In genomic region chr9:135575995-135576631, GRCh38 we compare ENCODE assay signal across 32 cellular contexts. TPM values are rescaled to one million over a fixed set of nuclear protein-coding genes. Genes with fewer than 3 reads are reported as not detected.
"Had no signal": no experiment of that assay in that cellular context is flagged by ENCODE, and none has a peak within 500 bp of the region (broad histone marks: within the 10 kb centered on the region; RNA-seq: fewer than 3 reads in every experiment).

No MANE protein-coding gene starts in this region.

- H3K36me3 ChIP-seq: adrenal gland, breast epithelium, SJSA1, WERI-Rb-1 had no signal

- H3K4me3 ChIP-seq: adrenal gland, body of pancreas, breast epithelium, K562, SJSA1 had no signal

- H3K9me3 ChIP-seq: adrenal gland, body of pancreas, breast epithelium, SJSA1, SK-N-SH had no signal

- H3K4me1 ChIP-seq: adrenal gland, body of pancreas, breast epithelium, SJSA1 had no signal

- H3K36me3 Mint-ChIP-seq: activated naive CD4-positive, alpha-beta T cell treated with anti-CD3 and anti-CD28 coated beads, Interleukin-2, amount 50 U/mL, for 72 hours had no signal

- H3K4me2 ChIP-seq: SK-N-SH had no signal

- ATAC-seq: activated naive CD4-positive, alpha-beta T cell treated with anti-CD3 and anti-CD28 coated beads, Interleukin-2, amount 50 U/mL, for 72 hours; body of pancreas; K562; Panc1 had no signal

- H3K27ac ChIP-seq: adrenal gland, body of pancreas, breast epithelium, SJSA1, WERI-Rb-1 had no signal

- H3K9me3 Mint-ChIP-seq: activated CD4-positive, alpha-beta memory T cell treated with anti-CD3 and anti-CD28 coated beads, Interleukin-2, amount 10 ng/mL, durations not matched to agents 7 days and 5 days; activated naive CD4-positive, alpha-beta T cell treated with anti-CD3 and anti-CD28 coated beads for 36 hours; activated naive CD4-positive, alpha-beta T cell treated with anti-CD3 and anti-CD28 coated beads, Interleukin-2, amount 50 U/mL, for 72 hours; activated T-cell treated with anti-CD3 and anti-CD28 coated beads, Interleukin-2, amount 50 U/mL, for 24 hours; T-helper 1 cell treated with Interleukin-12 subunit alpha and Interleukin-12 subunit beta and Interleukin-4 antibody, amounts not matched to agents 30 μg/mL and 1 μg/mL, for 36 hours; T-helper 2 cell treated with Interferon-gamma antibody and Interleukin-4, amounts not matched to agents 5 μg/mL and 100 μg/mL, for 36 hours had no signal

- H3K4me1 Mint-ChIP-seq: activated CD4-positive, alpha-beta memory T cell treated with anti-CD3 and anti-CD28 coated beads, Interleukin-2, amount 10 ng/mL, durations not matched to agents 7 days and 5 days had no signal

- H3K27me3 ChIP-seq: adrenal gland, body of pancreas, SJSA1 had no signal

- H3K4me3 Mint-ChIP-seq: activated CD4-positive, alpha-beta memory T cell treated with anti-CD3 and anti-CD28 coated beads, Interleukin-2, amount 10 ng/mL, durations not matched to agents 7 days and 5 days; activated naive CD4-positive, alpha-beta T cell treated with anti-CD3 and anti-CD28 coated beads for 36 hours; activated T-cell treated with anti-CD3 and anti-CD28 coated beads, Interleukin-2, amount 50 U/mL, for 24 hours; T-helper 1 cell treated with Interleukin-12 subunit alpha and Interleukin-12 subunit beta and Interleukin-4 antibody, amounts not matched to agents 30 μg/mL and 1 μg/mL, for 36 hours; T-helper 2 cell treated with Interferon-gamma antibody and Interleukin-4, amounts not matched to agents 5 μg/mL and 100 μg/mL, for 36 hours had no signal

- H3K9me2 ChIP-seq: SK-N-SH had no signal

- H3K27me3 Mint-ChIP-seq: activated CD4-positive, alpha-beta memory T cell treated with anti-CD3 and anti-CD28 coated beads, Interleukin-2, amount 10 ng/mL, durations not matched to agents 7 days and 5 days had no signal

- H3K27ac Mint-ChIP-seq: activated CD4-positive, alpha-beta memory T cell treated with anti-CD3 and anti-CD28 coated beads, Interleukin-2, amount 10 ng/mL, durations not matched to agents 7 days and 5 days; activated naive CD4-positive, alpha-beta T cell treated with anti-CD3 and anti-CD28 coated beads, Interleukin-2, amount 50 U/mL, for 72 hours; activated T-cell treated with anti-CD3 and anti-CD28 coated beads, Interleukin-2, amount 50 U/mL, for 24 hours; T-helper 1 cell treated with Interleukin-12 subunit alpha and Interleukin-12 subunit beta and Interleukin-4 antibody, amounts not matched to agents 30 μg/mL and 1 μg/mL, for 36 hours; T-helper 2 cell treated with Interferon-gamma antibody and Interleukin-4, amounts not matched to agents 5 μg/mL and 100 μg/mL, for 36 hours had no signal

- DNase-seq: activated CD4-positive, alpha-beta memory T cell treated with anti-CD3 and anti-CD28 coated beads, Interleukin-2, amount 10 ng/mL, durations not matched to agents 7 days and 5 days; activated CD4-positive, alpha-beta T cell treated with anti-CD3 and anti-CD28 coated beads for 1 hour; activated CD4-positive, alpha-beta T cell treated with anti-CD3 and anti-CD28 coated beads for 48 hours; activated CD4-positive, CD25-positive, alpha-beta regulatory T cell; activated gamma-delta T cell treated with Interleukin-2 at 50 U/mL for 16 hours; activated naive CD4-positive, alpha-beta T cell treated with anti-CD3 and anti-CD28 coated beads for 36 hours; activated T-cell treated with anti-CD3 and anti-CD28 coated beads, Interleukin-2, amount 50 U/mL, for 24 hours; body of pancreas; Karpas-422; NCI-H1105; NCI-H1417 treated with DMSO at 0.1 percent for 48 hours; NCI-H187 treated with DMSO at 0.1 percent for 48 hours; NCI-H2081; NCI-H345; NCI-H524 treated with DMSO at 0.1 percent for 48 hours; SHP77 treated with DMSO at 0.1 percent for 48 hours; SK-N-SH; WERI-Rb-1 had no signal

RNA-seq across cellular contexts. Expression of gene PAEP, which starts 14.6 kb away (rescaled TPM):
- total RNA-seq: activated CD4-positive, alpha-beta memory T cell treated with anti-CD3 and anti-CD28 coated beads, Interleukin-2, amount 10 ng/mL, durations not matched to agents 7 days and 5 days; activated CD8-positive, alpha-beta memory T cell treated with anti-CD3 and anti-CD28 coated beads for 36 hours; activated naive CD4-positive, alpha-beta T cell treated with anti-CD3 and anti-CD28 coated beads for 36 hours; activated naive CD4-positive, alpha-beta T cell treated with anti-CD3 and anti-CD28 coated beads, Interleukin-2, amount 50 U/mL, for 72 hours; adrenal gland; body of pancreas; breast epithelium; cardiac septum; MCF 10A; RPMI7951; SJSA1 had no signal
- polyA plus RNA-seq: adrenal gland had no signal

RNA-seq across cellular contexts. Expression of gene OBP2A, which starts 30.2 kb away (rescaled TPM):
- total RNA-seq: activated CD4-positive, alpha-beta memory T cell treated with anti-CD3 and anti-CD28 coated beads, Interleukin-2, amount 10 ng/mL, durations not matched to agents 7 days and 5 days; activated CD8-positive, alpha-beta memory T cell treated with anti-CD3 and anti-CD28 coated beads for 36 hours; activated naive CD4-positive, alpha-beta T cell treated with anti-CD3 and anti-CD28 coated beads for 36 hours; activated naive CD4-positive, alpha-beta T cell treated with anti-CD3 and anti-CD28 coated beads, Interleukin-2, amount 50 U/mL, for 72 hours; adrenal gland; astrocyte; body of pancreas; breast epithelium; cardiac septum; K562; MCF 10A; NCI-H460; RPMI7951; SJSA1 had no signal
- polyA plus RNA-seq: adrenal gland, K562, SK-N-SH had no signal

RNA-seq across cellular contexts. Expression of gene LCN1, which starts 54.9 kb away (rescaled TPM):
- total RNA-seq: activated CD4-positive, alpha-beta memory T cell treated with anti-CD3 and anti-CD28 coated beads, Interleukin-2, amount 10 ng/mL, durations not matched to agents 7 days and 5 days; activated CD8-positive, alpha-beta memory T cell treated with anti-CD3 and anti-CD28 coated beads for 36 hours; activated naive CD4-positive, alpha-beta T cell treated with anti-CD3 and anti-CD28 coated beads, Interleukin-2, amount 50 U/mL, for 72 hours; adrenal gland; astrocyte; body of pancreas; breast epithelium; cardiac septum; K562; MCF 10A; RPMI7951; SJSA1 had no signal
- polyA plus RNA-seq: adrenal gland, K562, SK-N-SH had no signal
